Comparison of ENCODE assay signal across 20 cellular contexts in the genomic region with DNA sequence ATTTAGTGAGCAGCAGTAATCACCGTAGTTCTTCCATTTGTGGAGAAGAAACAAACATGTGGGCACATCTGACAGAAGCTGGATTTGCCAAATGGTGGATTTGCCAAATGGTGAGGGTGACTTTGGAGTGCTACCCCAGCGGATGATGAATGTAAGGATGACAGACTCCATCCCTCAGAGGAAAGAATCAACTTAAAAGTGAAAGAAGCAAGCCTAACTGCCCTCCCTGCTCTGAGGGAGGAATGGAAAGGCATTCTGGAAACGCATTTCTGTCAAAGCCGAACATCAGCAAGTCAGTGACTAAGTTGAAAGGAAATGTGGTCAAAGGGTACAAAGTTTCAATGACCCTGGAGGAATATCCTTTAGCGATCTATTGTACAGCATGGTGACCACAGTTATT.
A peak's percentile ranks its signal among the peaks of the same experiment; 100 is the strongest.
DNase-seq lines count a peak whose midpoint lies in the region; ATAC-seq and TF ChIP-seq lines count a peak whose summit lies in the region.
"Had no signal": no experiment of that assay in that cellular context is flagged by ENCODE, and none has a peak within 500 bp of the region (broad histone marks: within the 10 kb centered on the region; RNA-seq: fewer than 3 reads in every experiment).

No MANE protein-coding gene starts in this region.

- intact Hi-C loops in Panc1 (cut with micrococcal nuclease; ENCODE audit: unreplicated experiment) (no loop called here), esophagus squamous epithelium (cut with DNase I) (no loop called here), upper lobe of right lung (cut with DNase I) (no loop called here), A673 (cut with micrococcal nuclease; ENCODE audit: unreplicated experiment) (no loop called here)
- intact Hi-C loops in activated CD8-positive, alpha-beta T cell treated with anti-CD3 and anti-CD28 coated beads for 36 hours (cut with micrococcal nuclease), result no loop called here

- in situ Hi-C loops in Panc1 (cut with HindIII; ENCODE audit: low pct_unique_long_range_greater_than_20kb, low sequenced_read_pairs) (no loop called here), ACHN (cut with HindIII; ENCODE audit: low pct_ligation_motif_present, low pct_unique_long_range_greater_than_20kb, low sequenced_read_pairs) (no loop called here)

- H3K27ac ChIP-seq in Panc1 (ENCODE audit: low read length) (peak overlapping the region; percentile 24; the same call in 1 of the 2 replicates), esophagus squamous epithelium (peak overlapping the region in 3 of 4 donors; percentile 19 to 74 (median 56)), muscle layer of duodenum (ENCODE audit: low read length) (peak overlapping the region; percentile 58), upper lobe of right lung (peak overlapping the region; percentile 30), A673 (ENCODE audit: low read depth, low read length, poor library complexity, severe bottlenecking) (no peak overlapping the region)
- H3K27ac ChIP-seq: BLaER1, coronary artery, epithelial cell of prostate, neural progenitor cell, right atrium auricular region had no signal

- no peak for TF ChIP-seq CTCF in Panc1 (IDR thresholded peaks at IDR 0.05)
- no peak for TF ChIP-seq CTCF in esophagus squamous epithelium (IDR thresholded peaks at IDR 0.05)
- TF ChIP-seq CTCF in upper lobe of right lung (IDR thresholded peaks at IDR 0.05), result no peak
- TF ChIP-seq CTCF in A673 (conservative IDR thresholded peaks at IDR 0.05; ENCODE audit: low read depth, low read length), result no peak
- no peak for TF ChIP-seq CTCF in activated CD8-positive, alpha-beta T cell treated with anti-CD3 and anti-CD28 coated beads for 36 hours (IDR thresholded peaks at IDR 0.05)

- H3K4me3 Mint-ChIP-seq in activated CD8-positive, alpha-beta T cell treated with anti-CD3 and anti-CD28 coated beads for 36 hours, result no peak overlapping the region
- H3K4me3 Mint-ChIP-seq: immature natural killer cell, neural progenitor cell had no signal

- no peaks in the 10 kb centered on the region for H3K4me1 ChIP-seq in Panc1 (ENCODE audit: control insufficient read depth, insufficient read depth, low read length)
- H3K4me1 ChIP-seq in esophagus squamous epithelium, result peaks cover 0 to 7% (median 0%) of the 10 kb centered on the region in 3 donors
- H3K4me1 ChIP-seq in muscle layer of duodenum (ENCODE audit: control insufficient read depth in 1 of 2, insufficient read depth in 2 of 2, low read length in 2 of 2), result no peaks in the 10 kb centered on the region
- H3K4me1 ChIP-seq in upper lobe of right lung, result peaks cover 9% of the 10 kb centered on the region
- no peaks in the 10 kb centered on the region for H3K4me1 ChIP-seq in A673 (ENCODE audit: insufficient read depth, low read length, poor library complexity, severe bottlenecking)
- H3K4me1 ChIP-seq: ascending aorta, BLaER1, neural progenitor cell, right atrium auricular region had no signal

- BruUV-seq in Panc1 (replicated peaks; lab: Mats Ljungman, UMichigan), result no TSS peak
- no TSS peak for BruUV-seq in A673 (replicated peaks; lab: Mats Ljungman, UMichigan)

- no peaks in the 10 kb centered on the region for H3K36me3 Mint-ChIP-seq in activated CD8-positive, alpha-beta T cell treated with anti-CD3 and anti-CD28 coated beads for 36 hours (ENCODE audit: low read depth)
- H3K36me3 Mint-ChIP-seq: immature natural killer cell, neural progenitor cell had no signal

- CTCF ChIA-PET in Panc1 (lab: Charles Lee) (no interaction called here), A673 (lab: Charles Lee) (no interaction called here)
- CTCF ChIA-PET in activated CD8-positive, alpha-beta T cell treated with anti-CD3 and anti-CD28 coated beads for 36 hours (lab: Charles Lee), result interaction anchor here (1.0 to 1.7 kb wide), 3 partner anchors 15 to 20 kb away, joined by 4 to 5 read pairs (median 4); no protein-coding TSS in a partner anchor

- H3K4me1 Mint-ChIP-seq in activated CD8-positive, alpha-beta T cell treated with anti-CD3 and anti-CD28 coated beads for 36 hours (ENCODE audit: low read depth), result no peaks in the 10 kb centered on the region
- H3K4me1 Mint-ChIP-seq: immature natural killer cell, neural progenitor cell had no signal

- H3K36me3 ChIP-seq in Panc1 (ENCODE audit: control insufficient read depth, insufficient read depth, low read length) (no peaks in the 10 kb centered on the region), esophagus squamous epithelium (no peaks in the 10 kb centered on the region), muscle layer of duodenum (ENCODE audit: control insufficient read depth in 1 of 2, insufficient read depth in 2 of 2, low read length in 2 of 2) (no peaks in the 10 kb centered on the region), upper lobe of right lung (no peaks in the 10 kb centered on the region), A673 (ENCODE audit: insufficient read depth, low read length, poor library complexity, severe bottlenecking) (no peaks in the 10 kb centered on the region)
- H3K36me3 ChIP-seq: ascending aorta, BLaER1, neural progenitor cell, right atrium auricular region had no signal

- TF ChIP-seq POLR2A in esophagus squamous epithelium (IDR thresholded peaks at IDR 0.05), result no peak

- DNase-seq in Panc1 (ENCODE audit: low read depth, low spot score), result no peak
- no peak for DNase-seq in esophagus squamous epithelium (lab: John Stamatoyannopoulos, UW)
- DNase-seq in upper lobe of right lung, result no peak
- DNase-seq in A673 (ENCODE audit: low spot score), result no peak
- no peak for DNase-seq in ACHN
- no peak for DNase-seq in activated CD8-positive, alpha-beta T cell treated with anti-CD3 and anti-CD28 coated beads for 36 hours
- DNase-seq: activated CD4-positive, CD25-positive, alpha-beta regulatory T cell treated with anti-CD3 and anti-CD28 coated beads, Interleukin-2, amount 50 U/mL, for 72 hours; GDM1; glutamatergic neuron; NCI-H187 treated with DMSO at 0.1 percent for 48 hours; NCI-H510A had no signal

- no peaks in the 10 kb centered on the region for H3K9me3 Mint-ChIP-seq in activated CD8-positive, alpha-beta T cell treated with anti-CD3 and anti-CD28 coated beads for 36 hours
- H3K9me3 Mint-ChIP-seq: immature natural killer cell, neural progenitor cell had no signal

- ATAC-seq in Panc1 (no peak), upper lobe of right lung (no peak)
- no peak for ATAC-seq in activated CD8-positive, alpha-beta T cell treated with anti-CD3 and anti-CD28 coated beads for 36 hours

- H3K27me3 ChIP-seq in Panc1 (ENCODE audit: control insufficient read depth, insufficient read depth, low read length) (no peaks in the 10 kb centered on the region), esophagus squamous epithelium (no peaks in the 10 kb centered on the region), muscle layer of duodenum (ENCODE audit: low read depth, low read length) (no peaks in the 10 kb centered on the region), upper lobe of right lung (no peaks in the 10 kb centered on the region), A673 (replicated peaks; ENCODE audit: insufficient read depth, low read depth, low read length, poor library complexity) (no peaks in the 10 kb centered on the region)
- H3K27me3 ChIP-seq: ascending aorta, BLaER1, neural progenitor cell, right atrium auricular region had no signal

- H3K27ac Mint-ChIP-seq in activated CD8-positive, alpha-beta T cell treated with anti-CD3 and anti-CD28 coated beads for 36 hours, result no peak overlapping the region
- H3K27ac Mint-ChIP-seq: neural progenitor cell had no signal

- no peak overlapping the region for H3K4me3 ChIP-seq in Panc1 (ENCODE audit: low read depth in 2 of 2, low read length in 2 of 2)
- H3K4me3 ChIP-seq in esophagus squamous epithelium, result peak overlapping the region in 1 of 4 donors; percentile 8
- H3K4me3 ChIP-seq in muscle layer of duodenum (ENCODE audit: low read depth in 1 of 2, low read length in 2 of 2), result peak overlapping the region in 1 of 2 donors; percentile 10
- no peak overlapping the region for H3K4me3 ChIP-seq in upper lobe of right lung
- no peak overlapping the region for H3K4me3 ChIP-seq in A673 (ENCODE audit: low read depth, low read length, poor library complexity, severe bottlenecking)
- H3K4me3 ChIP-seq: ascending aorta, BLaER1, coronary artery, GM12878, neural progenitor cell, right atrium auricular region had no signal

- WGBS in esophagus squamous epithelium, 2 donors, result 61 to 65% methylated on average over 5 of the region's 5 CpGs

- no peaks in the 10 kb centered on the region for H3K9me3 ChIP-seq in Panc1 (ENCODE audit: control insufficient read depth, insufficient read depth, low read depth, low read length)
- H3K9me3 ChIP-seq in esophagus squamous epithelium, result no peaks in the 10 kb centered on the region
- H3K9me3 ChIP-seq in muscle layer of duodenum (ENCODE audit: control insufficient read depth in 1 of 2, low read length in 2 of 2), result no peaks in the 10 kb centered on the region
- H3K9me3 ChIP-seq in upper lobe of right lung, result no peaks in the 10 kb centered on the region
- H3K9me3 ChIP-seq in A673 (ENCODE audit: low read depth, low read length, poor library complexity, severe bottlenecking), result no peaks in the 10 kb centered on the region
- H3K9me3 ChIP-seq: ascending aorta, BLaER1, right atrium auricular region had no signal

- POLR2A ChIA-PET in Panc1 (lab: Charles Lee), result no interaction called here
- POLR2A ChIA-PET in A673 (lab: Charles Lee; ENCODE audit: low non-redundant PET), result interaction anchor here (0.7 kb wide), 1 partner anchor 22 kb away, joined by 4 read pairs; no protein-coding TSS in a partner anchor
- POLR2A ChIA-PET in activated CD8-positive, alpha-beta T cell treated with anti-CD3 and anti-CD28 coated beads for 36 hours (lab: Charles Lee), result interaction anchor here (0.6 kb wide), 1 partner anchor 887 kb away, joined by 3 read pairs; no protein-coding TSS in a partner anchor

- H3K27me3 Mint-ChIP-seq in activated CD8-positive, alpha-beta T cell treated with anti-CD3 and anti-CD28 coated beads for 36 hours, result peaks cover 4% of the 10 kb centered on the region
